18 cellular contexts compared by ENCODE assay signal in genomic region chr2:98489971-98490962, GRCh38. TPM values are rescaled to one million over a fixed set of nuclear protein-coding genes. Genes with fewer than 3 reads are reported as not detected.
DNase-seq lines count a peak whose midpoint lies in the region; ATAC-seq and TF ChIP-seq lines count a peak whose summit lies in the region.
"Had no signal": no experiment of that assay in that cellular context is flagged by ENCODE, and none has a peak within 500 bp of the region (broad histone marks: within the 10 kb centered on the region; RNA-seq: fewer than 3 reads in every experiment).

No MANE protein-coding gene starts in this region.

- peaks cover 3% of the 10 kb centered on the region for H3K9me3 Mint-ChIP-seq in activated CD8-positive, alpha-beta memory T cell treated with anti-CD3 and anti-CD28 coated beads, Interleukin-2, amount 10 ng/mL, durations not matched to agents 7 days and 5 days (ENCODE audit: low read depth)
- H3K9me3 Mint-ChIP-seq: HFFc6 had no signal

- H3K9me2 ChIP-seq in MM.1S (replicated peaks; ENCODE audit: insufficient read depth, low read length), result no peaks in the 10 kb centered on the region

- no peak overlapping the region for H3K4me3 Mint-ChIP-seq in activated CD8-positive, alpha-beta memory T cell treated with anti-CD3 and anti-CD28 coated beads, Interleukin-2, amount 10 ng/mL, durations not matched to agents 7 days and 5 days
- H3K4me3 Mint-ChIP-seq: HFFc6, neural crest cell had no signal

- no peak overlapping the region for H3K4me3 ChIP-seq in MM.1S (ENCODE audit: low read length)
- H3K4me3 ChIP-seq in esophagus squamous epithelium, result no peak overlapping the region
- no peak overlapping the region for H3K4me3 ChIP-seq in testis

- H3K36me3 Mint-ChIP-seq in activated CD8-positive, alpha-beta memory T cell treated with anti-CD3 and anti-CD28 coated beads, Interleukin-2, amount 10 ng/mL, durations not matched to agents 7 days and 5 days, result peaks cover 61% of the 10 kb centered on the region

- H2AFZ ChIP-seq in MM.1S (ENCODE audit: low read length), result no peak overlapping the region

- intact Hi-C loops in esophagus squamous epithelium (cut with DNase I) (no loop called here), testis (cut with DNase I; ENCODE audit: low total_unique reads) (no loop called here)

- H3K27me3 ChIP-seq in MM.1S (replicated peaks; ENCODE audit: insufficient read depth, low read length) (no peaks in the 10 kb centered on the region), esophagus squamous epithelium (no peaks in the 10 kb centered on the region), testis (no peaks in the 10 kb centered on the region)

- no peaks in the 10 kb centered on the region for H4K20me1 ChIP-seq in MM.1S (ENCODE audit: insufficient read depth, low read length)

- DNase-seq in activated CD8-positive, alpha-beta memory T cell treated with anti-CD3 and anti-CD28 coated beads, Interleukin-2, amount 10 ng/mL, durations not matched to agents 7 days and 5 days, result no peak
- DNase-seq in activated CD8-positive, alpha-beta memory T cell treated with anti-CD3 and anti-CD28 coated beads, Interleukin-2, amount 50 U/mL, for 4 hours, result no peak
- peak; percentile 67 for DNase-seq in MM.1S
- no peak for DNase-seq in esophagus squamous epithelium (lab: John Stamatoyannopoulos, UW)
- DNase-seq in testis, result no peak
- no peak for DNase-seq in NOMO-1 treated with dmso at 0.1 percent for 144 hours (lab: John Stamatoyannopoulos, UW; ENCODE audit: unreplicated experiment)
- no peak for DNase-seq in OCI-M2 (lab: John Stamatoyannopoulos, UW; ENCODE audit: unreplicated experiment)
- DNase-seq in HPDE6-E6E7 (ENCODE audit: extremely low spot score), result no peak
- DNase-seq: activated CD8-positive, alpha-beta memory T cell treated with anti-CD3 and anti-CD28 coated beads, Interleukin-2, amount 50 U/mL, for 48 hours; COR-L47; EL; HFFc6; hippocampal formation; mesenchymal stem cell; NCI-H1436; stimulated activated naive CD4-positive, alpha-beta T cell; WERI-Rb-1 had no signal

- H3K4me1 ChIP-seq in MM.1S (ENCODE audit: low read length) (peaks cover 90% of the 10 kb centered on the region), esophagus squamous epithelium (peaks cover 0 to 38% (median 18%) of the 10 kb centered on the region in 3 donors), testis (peaks cover 27% of the 10 kb centered on the region)

- peak overlapping the region; percentile 7 for H3K27ac Mint-ChIP-seq in activated CD8-positive, alpha-beta memory T cell treated with anti-CD3 and anti-CD28 coated beads, Interleukin-2, amount 10 ng/mL, durations not matched to agents 7 days and 5 days
- H3K27ac Mint-ChIP-seq: HFFc6 had no signal

- no peak for TF ChIP-seq POLR2A in esophagus squamous epithelium (IDR thresholded peaks at IDR 0.05)
- TF ChIP-seq POLR2A in testis (IDR thresholded peaks at IDR 0.05), result no peak

- peaks cover 52% of the 10 kb centered on the region for H3F3A ChIP-seq in MM.1S (ENCODE audit: insufficient read depth, low read length)

- peaks cover 10% of the 10 kb centered on the region for H3K36me3 ChIP-seq in MM.1S (replicated peaks; ENCODE audit: insufficient read depth, low read length)
- no peaks in the 10 kb centered on the region for H3K36me3 ChIP-seq in esophagus squamous epithelium
- H3K36me3 ChIP-seq in testis (ENCODE audit: low read depth, missing control alignments), result no peaks in the 10 kb centered on the region
- H3K36me3 ChIP-seq: WERI-Rb-1 had no signal

- H3K4me1 Mint-ChIP-seq in activated CD8-positive, alpha-beta memory T cell treated with anti-CD3 and anti-CD28 coated beads, Interleukin-2, amount 10 ng/mL, durations not matched to agents 7 days and 5 days, result peaks cover 60% of the 10 kb centered on the region

- no peak for ATAC-seq in activated CD8-positive, alpha-beta memory T cell treated with anti-CD3 and anti-CD28 coated beads, Interleukin-2, amount 10 ng/mL, durations not matched to agents 7 days and 5 days

- no peaks in the 10 kb centered on the region for H3K27me3 Mint-ChIP-seq in activated CD8-positive, alpha-beta memory T cell treated with anti-CD3 and anti-CD28 coated beads, Interleukin-2, amount 10 ng/mL, durations not matched to agents 7 days and 5 days

- peak; percentile 36; the same call in 1 of the 2 replicates for TF ChIP-seq CTCF in MM.1S (IDR thresholded peaks at IDR 0.05; ENCODE audit: low read length)
- no peak for TF ChIP-seq CTCF in esophagus squamous epithelium (IDR thresholded peaks at IDR 0.05)
- TF ChIP-seq CTCF in testis (IDR thresholded peaks at IDR 0.05), result no peak

- no peaks in the 10 kb centered on the region for H3K9me3 ChIP-seq in MM.1S (replicated peaks; ENCODE audit: insufficient read depth, low read length)
- no peaks in the 10 kb centered on the region for H3K9me3 ChIP-seq in esophagus squamous epithelium
- H3K9me3 ChIP-seq in testis, result no peaks in the 10 kb centered on the region

- H3K4me2 ChIP-seq in MM.1S (ENCODE audit: low read depth, low read length), result peak overlapping the region; percentile 83; the same call in 1 of the 2 replicates

- CTCF ChIA-PET in activated CD8-positive, alpha-beta memory T cell treated with anti-CD3 and anti-CD28 coated beads, Interleukin-2, amount 10 ng/mL, durations not matched to agents 7 days and 5 days (lab: Charles Lee), result no interaction called here

- H3K9ac ChIP-seq in MM.1S (ENCODE audit: low read length), result peak overlapping the region; percentile 90

- peaks cover 93% of the 10 kb centered on the region for H3K79me2 ChIP-seq in MM.1S (ENCODE audit: low read length)

- WGBS in esophagus squamous epithelium, 2 donors, result 81 to 82% methylated on average over 11 to 14 of the region's 14 CpGs
- WGBS in testis, 2 donors, result 69 to 78% methylated on average over 14 of the region's 14 CpGs

- H3K27ac ChIP-seq in MM.1S (ENCODE audit: low read length) (peak overlapping the region; percentile 98), esophagus squamous epithelium (peak overlapping the region in 3 of 4 donors; percentile 16 to 68 (median 59)), testis (peak overlapping the region; percentile 19 to 74)
- H3K27ac ChIP-seq: WERI-Rb-1 had no signal

RNA-seq across cellular contexts. Expression of gene INPP4A, which starts 45.6 kb away (rescaled TPM):
- 100 to 1,000 TPM; 144 to 229 TPM for total RNA-seq in activated CD8-positive, alpha-beta memory T cell treated with anti-CD3 and anti-CD28 coated beads, Interleukin-2, amount 10 ng/mL, durations not matched to agents 7 days and 5 days
- total RNA-seq in esophagus squamous epithelium (10 to 100 TPM in 2 of 4 donors, 1 to 10 TPM in 2; 7.4 to 17.9 (median 9.4) TPM), testis (10 to 100 TPM; 35.6 to 42.9 TPM)
- 13.3 TPM for polyA plus RNA-seq in testis (ENCODE audit: insufficient read depth, low read depth, low replicate concordance)

Comparison
In these comparisons a context has a peak if more than half of its experiments do, and no peak if none do; other contexts are left out.
1. H3K27ac ChIP-seq: peak in every context shown above with its lines; median percentile 98 in MM.1S; 59 in esophagus squamous epithelium; 46 in testis.